11 cellular contexts compared by ENCODE assay signal in genomic region chr5:135489466-135490244, GRCh38. TPM values are rescaled to one million over a fixed set of nuclear protein-coding genes. Genes with fewer than 3 reads are reported as not detected.
A peak's percentile ranks its signal among the peaks of the same experiment; 100 is the strongest.
DNase-seq lines count a peak whose midpoint lies in the region; TF ChIP-seq lines count a peak whose summit lies in the region.
"Had no signal": no experiment of that assay in that cellular context is flagged by ENCODE, and none has a peak within 500 bp of the region (broad histone marks: within the 10 kb centered on the region; RNA-seq: fewer than 3 reads in every experiment).

No MANE protein-coding gene starts in this region.

- H3K4me1 Mint-ChIP-seq in Calu3 (ENCODE audit: low read depth, unreplicated experiment) = peaks cover 18% of the 10 kb centered on the region
- H3K4me1 Mint-ChIP-seq in progenitor cell of endocrine pancreas (ENCODE audit: low read depth) = peaks cover 18% of the 10 kb centered on the region

- H3K9me3 Mint-ChIP-seq in Calu3 (ENCODE audit: low read depth, unreplicated experiment) (no peaks in the 10 kb centered on the region), progenitor cell of endocrine pancreas (ENCODE audit: low read depth) (no peaks in the 10 kb centered on the region)

- H3K27ac ChIP-seq in HUES64 (ENCODE audit: low read depth, low read length) = no peak overlapping the region
- no peak overlapping the region for H3K27ac ChIP-seq in esophagus muscularis mucosa (replicated peaks in 1 of 4)

- H3K36me3 Mint-ChIP-seq in Calu3 (ENCODE audit: insufficient read depth, unreplicated experiment) = no peaks in the 10 kb centered on the region
- no peaks in the 10 kb centered on the region for H3K36me3 Mint-ChIP-seq in progenitor cell of endocrine pancreas (ENCODE audit: insufficient read depth)

- WGBS in HUES64 = under 1% methylated on average over 51 of the region's 53 CpGs
- 11% methylated on average over 34 of the region's 53 CpGs for WGBS in esophagus muscularis mucosa

- peak overlapping the region; percentile 55 for H3K4me3 Mint-ChIP-seq in Calu3 (ENCODE audit: low read depth, unreplicated experiment)
- H3K4me3 Mint-ChIP-seq in progenitor cell of endocrine pancreas (ENCODE audit: low read depth) = peak overlapping the region; percentile 61

- H3K27me3 ChIP-seq in HUES64 (ENCODE audit: insufficient read depth, low read length) (peaks cover 100% of the 10 kb centered on the region), esophagus muscularis mucosa (peaks cover 0 to 93% (median 34%) of the 10 kb centered on the region in 4 donors)

- H3K4me3 ChIP-seq in HUES64 (ENCODE audit: low read length) (peak overlapping the region; percentile 46), esophagus muscularis mucosa (peak overlapping the region; percentile 45 to 54 (median 48))

- no peaks in the 10 kb centered on the region for H3K36me3 ChIP-seq in HUES64 (ENCODE audit: insufficient read depth, low read length)
- H3K36me3 ChIP-seq in esophagus muscularis mucosa = no peaks in the 10 kb centered on the region

- DNase-seq in Calu3 (no peak), esophagus muscularis mucosa (ENCODE audit: extremely low spot score) (no peak), progenitor cell of endocrine pancreas (ENCODE audit: low spot score, unreplicated experiment) (no peak), DMS 273 treated with DMSO at 0.1 percent for 48 hours (lab: John Stamatoyannopoulos, UW) (no peak), NCI-H2171 treated with DMSO at 0.1 percent for 48 hours (lab: John Stamatoyannopoulos, UW) (no peak), superior temporal gyrus (ENCODE audit: extremely low spot score) (no peak), cerebellar cortex (ENCODE audit: low spot score) (no peak)
- DNase-seq: activated CD4-positive, CD25-positive, alpha-beta regulatory T cell; NK-92 treated with Interleukin-12 subunit alpha and Interleukin-12 subunit beta, amount 100 ng/mL, for 24 hours had no signal

- no peak for TF ChIP-seq EP300 in esophagus muscularis mucosa (IDR thresholded peaks at IDR 0.05)

- H3K9me3 ChIP-seq in HUES64 (ENCODE audit: insufficient read depth, low read depth, low read length) = no peaks in the 10 kb centered on the region
- no peaks in the 10 kb centered on the region for H3K9me3 ChIP-seq in esophagus muscularis mucosa

- peaks cover 50% of the 10 kb centered on the region for H3K4me1 ChIP-seq in HUES64 (ENCODE audit: insufficient read depth, low read length)
- H3K4me1 ChIP-seq in esophagus muscularis mucosa = peaks cover 21 to 35% (median 26%) of the 10 kb centered on the region in 4 donors

- TF ChIP-seq POLR2A in esophagus muscularis mucosa (IDR thresholded peaks at IDR 0.05; ENCODE audit: low read depth) = no peak

- no TSS peak for BruUV-seq in Calu3 (replicated peaks; lab: Mats Ljungman, UMichigan)

- peaks cover 80% of the 10 kb centered on the region for H3K27me3 Mint-ChIP-seq in Calu3 (ENCODE audit: unreplicated experiment)
- peaks cover 90% of the 10 kb centered on the region for H3K27me3 Mint-ChIP-seq in progenitor cell of endocrine pancreas

- TF ChIP-seq CTCF in Calu3 (IDR thresholded peaks at IDR 0.05; ENCODE audit: unreplicated experiment) (no peak), esophagus muscularis mucosa (IDR thresholded peaks at IDR 0.05) (no peak), progenitor cell of endocrine pancreas (IDR thresholded peaks at IDR 0.05; ENCODE audit: unreplicated experiment) (no peak)

- H3K27ac Mint-ChIP-seq in Calu3 (ENCODE audit: unreplicated experiment) = no peak overlapping the region
- peak overlapping the region; percentile 56 for H3K27ac Mint-ChIP-seq in progenitor cell of endocrine pancreas

- CTCF ChIA-PET in Calu3 (lab: Charles Lee) = interaction anchor here (1.7 kb wide), 1 partner anchor 77 kb away, joined by 4 read pairs; no protein-coding TSS in a partner anchor

- H3K9ac ChIP-seq in HUES64 (ENCODE audit: low read depth, low read length) = peak overlapping the region; percentile 19; the same call in 1 of the 2 replicates

- intact Hi-C loops in Calu3 (cut with micrococcal nuclease; ENCODE audit: unreplicated experiment) (no loop called here), esophagus muscularis mucosa (cut with DNase I) (no loop called here)

RNA-seq across cellular contexts. Expression of gene TIFAB, which starts 37.5 kb away (rescaled TPM):
- total RNA-seq in Calu3 (2022) (not detected in 2 replicates), esophagus muscularis mucosa (not detected), progenitor cell of endocrine pancreas (not detected in 2 replicates)
- polyA plus RNA-seq in HUES64 (2013, experiment 1 of 2) = not detected
- polyA plus RNA-seq in HUES64 (2013, experiment 2 of 2) = not detected

RNA-seq across cellular contexts. Expression of gene DCANP1, which starts 42.5 kb away (rescaled TPM):
- total RNA-seq in Calu3 (2022) (not detected in 2 replicates), esophagus muscularis mucosa (under 1 TPM in 1 of 4 donors, not detected in 3; 0.26 TPM), progenitor cell of endocrine pancreas (not detected in 2 replicates)
- not detected for polyA plus RNA-seq in HUES64 (2013, experiment 1 of 2)
- polyA plus RNA-seq in HUES64 (2013, experiment 2 of 2) = not detected
- polyA plus RNA-seq: liver had no signal

RNA-seq across cellular contexts. Expression of gene NEUROG1, which starts 46.1 kb away (rescaled TPM):
- total RNA-seq in Calu3 (2022) = not detected in 2 replicates
- polyA plus RNA-seq in HUES64 (2013, experiment 1 of 2) = not detected
- polyA plus RNA-seq in HUES64 (2013, experiment 2 of 2) = not detected
- not detected for total RNA-seq in esophagus muscularis mucosa
- total RNA-seq in progenitor cell of endocrine pancreas = not detected in 2 replicates
- total RNA-seq: liver had no signal
- polyA plus RNA-seq: liver had no signal
